Comparison of ENCODE assay signal across 8 cellular contexts in genomic region chr12:69238589-69239285, GRCh38. TPM values are rescaled to one million over a fixed set of nuclear protein-coding genes. Genes with fewer than 3 reads are reported as not detected.
A peak's percentile ranks its signal among the peaks of the same experiment; 100 is the strongest.
DNase-seq lines count a peak whose midpoint lies in the region; ATAC-seq lines count a peak whose summit lies in the region.

No MANE protein-coding gene starts in this region.

- peak overlapping the region; percentile 64 for H3K4me3 ChIP-seq in thymus (ENCODE audit: low read length)

- H3K4me1 ChIP-seq in ES-I3 (ENCODE audit: insufficient read depth, low read length) (peaks cover 14% of the 10 kb centered on the region), thymus (ENCODE audit: control insufficient read depth, insufficient read depth, low read length) (peaks cover 12% of the 10 kb centered on the region)

- peak overlapping the region; percentile 82 for H3K4me3 Mint-ChIP-seq in activated CD4-positive, alpha-beta memory T cell treated with anti-CD3 and anti-CD28 coated beads for 36 hours
- H3K4me3 Mint-ChIP-seq in immature natural killer cell, result peak overlapping the region; percentile 90 to 97 (median 94)

- H3K36me3 ChIP-seq in ES-I3 (ENCODE audit: insufficient read depth, low read length) (no peaks in the 10 kb centered on the region; the same call in 1 of the 2 replicates), thymus (ENCODE audit: control insufficient read depth, insufficient read depth) (no peaks in the 10 kb centered on the region)

- no peak for DNase-seq in activated CD4-positive, alpha-beta memory T cell treated with anti-CD3 and anti-CD28 coated beads for 36 hours
- DNase-seq in immature natural killer cell (no peak), C1 segment of cervical spinal cord (lab: John Stamatoyannopoulos, UW) (no peak), NCI-H187 (lab: John Stamatoyannopoulos, UW) (no peak)
- DNase-seq in stimulated activated CD4-positive, alpha-beta T cell treated with anti-CD3 and anti-CD28 coated beads, Interleukin-2, amount 100 ng/mL, for 24 hours, result no peak

- H3K9me3 Mint-ChIP-seq in activated CD4-positive, alpha-beta memory T cell treated with anti-CD3 and anti-CD28 coated beads for 36 hours, result no peaks in the 10 kb centered on the region
- no peaks in the 10 kb centered on the region for H3K9me3 Mint-ChIP-seq in immature natural killer cell

- CTCF ChIA-PET in activated CD4-positive, alpha-beta memory T cell treated with anti-CD3 and anti-CD28 coated beads for 36 hours (lab: Charles Lee), result interaction anchor here (1.2 to 1.7 kb wide), 2 partner anchors 77 to 82 kb away, joined by 4 to 5 read pairs; no protein-coding TSS in a partner anchor

- H3K9ac ChIP-seq in ES-I3 (ENCODE audit: low read depth, low read length), result peak overlapping the region; percentile 97

- H3K9me3 ChIP-seq in ES-I3 (ENCODE audit: control insufficient read depth, insufficient read depth, low read length) (no peaks in the 10 kb centered on the region), thymus (ENCODE audit: control insufficient read depth) (no peaks in the 10 kb centered on the region)

- POLR2A ChIA-PET in activated CD4-positive, alpha-beta memory T cell treated with anti-CD3 and anti-CD28 coated beads for 36 hours (lab: Charles Lee), result interaction anchor here (0.6 to 2.2 kb wide), 5 partner anchors 11 to 431 kb away, joined by 3 to 10 read pairs (median 4); partner anchors contain the start of gene MDM2

- intact Hi-C loops in activated CD4-positive, alpha-beta memory T cell treated with anti-CD3 and anti-CD28 coated beads for 36 hours (cut with micrococcal nuclease), result loop anchor here (1.0 to 2.0 kb wide), 6 partner anchors 76 to 1004 kb away; partner anchors contain the start of genes CCT2 and CNOT2

- H3K36me3 Mint-ChIP-seq in activated CD4-positive, alpha-beta memory T cell treated with anti-CD3 and anti-CD28 coated beads for 36 hours, result peaks cover 11% of the 10 kb centered on the region
- no peaks in the 10 kb centered on the region for H3K36me3 Mint-ChIP-seq in immature natural killer cell

- 24% methylated on average over 13 of the region's 13 CpGs for WGBS in thymus

- no peaks in the 10 kb centered on the region for H3K27me3 ChIP-seq in thymus (ENCODE audit: control insufficient read depth, insufficient read depth)

- ATAC-seq in HG02759 (IDR thresholded peaks at IDR 0.05; ENCODE audit: unreplicated experiment), result peak; percentile 3

- peaks cover 46% of the 10 kb centered on the region for H3K4me1 Mint-ChIP-seq in activated CD4-positive, alpha-beta memory T cell treated with anti-CD3 and anti-CD28 coated beads for 36 hours (ENCODE audit: low read depth)
- H3K4me1 Mint-ChIP-seq in immature natural killer cell, result peaks cover 42 to 56% of the 10 kb centered on the region in 2 donors

- no peaks in the 10 kb centered on the region for H3K27me3 Mint-ChIP-seq in activated CD4-positive, alpha-beta memory T cell treated with anti-CD3 and anti-CD28 coated beads for 36 hours
- peaks cover 6 to 16% (median 6%) of the 10 kb centered on the region in 3 donors for H3K27me3 Mint-ChIP-seq in immature natural killer cell (ENCODE audit: low read depth in 3 of 3)

- peak overlapping the region; percentile 89 for H3K27ac Mint-ChIP-seq in activated CD4-positive, alpha-beta memory T cell treated with anti-CD3 and anti-CD28 coated beads for 36 hours
- H3K27ac Mint-ChIP-seq in immature natural killer cell, result peak overlapping the region; percentile 89 to 98 (median 96)

- H3K27ac ChIP-seq in thymus (ENCODE audit: low read depth), result peak overlapping the region; percentile 89

RNA-seq across cellular contexts. Expression of gene CPSF6, which starts 0.6 kb away (rescaled TPM):
- 10 to 100 TPM; 86.6 to 90.0 TPM for total RNA-seq in activated CD4-positive, alpha-beta memory T cell treated with anti-CD3 and anti-CD28 coated beads for 36 hours
- polyA plus RNA-seq in immature natural killer cell (10 to 100 TPM; 35.3 to 69.6 (median 49.8) TPM), thymus (25.5 TPM)
